8 cellular contexts compared by ENCODE assay signal in the genomic region with DNA sequence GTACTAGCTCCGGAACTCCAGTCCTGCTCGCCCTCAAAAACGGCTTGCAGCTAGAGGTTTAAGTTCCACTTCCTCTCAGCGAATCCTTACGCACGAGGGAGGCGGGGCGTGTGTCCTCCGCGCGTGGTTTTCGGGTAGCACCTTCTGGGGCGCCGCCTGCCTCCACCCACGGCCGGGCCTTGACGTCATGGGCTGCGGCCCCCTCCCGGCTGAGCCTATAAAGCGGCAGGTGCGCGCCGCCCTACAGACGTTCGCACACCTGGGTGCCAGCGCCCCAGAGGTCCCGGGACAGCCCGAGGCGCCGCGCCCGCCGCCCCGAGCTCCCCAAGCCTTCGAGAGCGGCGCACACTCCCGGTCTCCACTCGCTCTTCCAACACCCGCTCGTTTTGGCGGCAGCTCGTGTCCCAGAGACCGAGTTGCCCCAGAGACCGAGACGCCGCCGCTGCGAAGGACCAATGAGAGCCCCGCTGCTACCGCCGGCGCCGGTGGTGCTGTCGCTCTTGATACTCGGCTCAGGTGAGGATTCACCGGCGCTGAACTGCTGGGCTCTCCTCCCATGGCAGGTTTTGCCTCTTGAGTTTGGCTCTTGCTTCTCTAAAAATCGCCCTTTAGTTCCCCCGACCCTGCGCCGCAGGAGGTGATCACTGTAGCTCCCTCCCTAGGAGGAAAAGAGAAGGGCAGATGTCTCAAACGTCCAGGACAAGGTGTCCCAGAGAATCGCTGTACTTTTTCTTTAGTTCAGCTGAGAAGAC. TPM values are rescaled to one million over a fixed set of nuclear protein-coding genes. Genes with fewer than 3 reads are reported as not detected.
DNase-seq lines count a peak whose midpoint lies in the region; ATAC-seq, FAIRE-seq and TF ChIP-seq lines count a peak whose summit lies in the region.

A gene with protein sequence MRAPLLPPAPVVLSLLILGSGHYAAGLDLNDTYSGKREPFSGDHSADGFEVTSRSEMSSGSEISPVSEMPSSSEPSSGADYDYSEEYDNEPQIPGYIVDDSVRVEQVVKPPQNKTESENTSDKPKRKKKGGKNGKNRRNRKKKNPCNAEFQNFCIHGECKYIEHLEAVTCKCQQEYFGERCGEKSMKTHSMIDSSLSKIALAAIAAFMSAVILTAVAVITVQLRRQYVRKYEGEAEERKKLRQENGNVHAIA (plus strand): TSS at position 246 of the 752 bp plus-strand sequence. CDS start 210 bp downstream, at position 456.

- H3K4me3 ChIP-seq in A549 (peak within 1 kb of the TSS; percentile 86), mucosa of rectum (ENCODE audit: low read length in 2 of 2) (peak within 1 kb of the TSS; percentile 82 to 87)

- peaks cover 13% of the 10 kb centered on the region for H3K4me1 ChIP-seq in A549
- H3K4me1 ChIP-seq in mucosa of rectum (ENCODE audit: control insufficient read depth in 2 of 2, insufficient read depth in 2 of 2, low read length in 2 of 2) = peaks cover 2 to 8% of the 10 kb centered on the region in 2 donors

- 2% methylated on average over 18 of the region's 64 CpGs for WGBS in A549 (ENCODE audit: missing lambda C conversion rate)

- peak within 1 kb of the TSS; percentile 83 to 95 for H3K9ac ChIP-seq in mucosa of rectum (ENCODE audit: low read depth in 1 of 2, low read length in 2 of 2)

- H3K27me3 ChIP-seq in mucosa of rectum (ENCODE audit: control insufficient read depth in 2 of 2, insufficient read depth in 2 of 2, low read length in 2 of 2) = no peaks in the 10 kb centered on the region

- POLR2A ChIA-PET in A549 (lab: Yijun Ruan, JAX) = interaction anchor here (0.9 to 1.7 kb wide), 3 partner anchors 9 to 209 kb away, joined by 5 to 9 read pairs (median 7); no protein-coding TSS in a partner anchor

- peak; percentile 83 to 89 for ATAC-seq in A549
- ATAC-seq in GM18517 (IDR thresholded peaks at IDR 0.05; ENCODE audit: unreplicated experiment) = peak; percentile 83
- peak; percentile 88 for ATAC-seq in HG03039 (IDR thresholded peaks at IDR 0.05; ENCODE audit: unreplicated experiment)

- TF ChIP-seq POLR2A in A549 (IDR thresholded peaks at IDR 0.05; ENCODE audit: low read length) = peak; percentile 57

- CTCF ChIA-PET in A549 (lab: Yijun Ruan, JAX) = interaction anchor here (0.6 to 2.7 kb wide), 18 partner anchors 8 to 179 kb away, joined by 3 to 22 read pairs (median 3); no protein-coding TSS in a partner anchor

- H3K27ac ChIP-seq in A549 (peak within 1 kb of the TSS; percentile 87 to 93), mucosa of rectum (ENCODE audit: low read depth in 2 of 2, low read length in 2 of 2) (peak within 1 kb of the TSS; percentile 92 to 96)

- H3K4me2 ChIP-seq in A549 = peak within 1 kb of the TSS; percentile 87

- TF ChIP-seq EP300 in A549 (IDR thresholded peaks at IDR 0.05) = no peak

- DNase-seq in A549 (ENCODE audit: low read depth in 1 of 2, low spot score in 1 of 2) = peak; percentile 60 to 88
- DNase-seq in NCI-H748 treated with DMSO at 0.1 percent for 48 hours (lab: John Stamatoyannopoulos, UW) = peak; percentile 10
- DNase-seq in activated CD8-positive, alpha-beta memory T cell treated with anti-CD3 and anti-CD28 coated beads for 48 hours (ENCODE audit: low read depth in 2 of 3, low spot score in 2 of 3) = peak; percentile 45 to 52 (median 49)
- DNase-seq in epidermal melanocyte (ENCODE audit: insufficient read length, low spot score) = peak; percentile 60
- peak; percentile 88 to 89 for DNase-seq in stimulated activated CD8-positive, alpha-beta memory T cell treated with anti-CD3 and anti-CD28 coated beads, Interleukin-4, amount 100 ng/mL, for 4 hours (ENCODE audit: low read depth in 2 of 2, low spot score in 1 of 2)

- no peak for FAIRE-seq in A549 (lab: Jason Lieb, UNC)

- TF ChIP-seq CTCF in A549 (IDR thresholded peaks at IDR 0.05) = peak; percentile 49; the same call in 2 of the 3 replicates

- TF ChIP-seq RAD21 in A549 (conservative IDR thresholded peaks at IDR 0.05 in 1 of 2, IDR thresholded peaks at IDR 0.05 in 1 of 2) = peak in 1 of 2 experiments; percentile 33; a peak in 3 of 5 replicates

- H3K36me3 ChIP-seq in mucosa of rectum (ENCODE audit: control insufficient read depth in 2 of 2, insufficient read depth in 2 of 2, low read length in 2 of 2) = peaks cover 0 to 2% of the 10 kb centered on the region in 2 donors

- no peaks in the 10 kb centered on the region for H3K9me3 ChIP-seq in A549
- H3K9me3 ChIP-seq in mucosa of rectum (ENCODE audit: control insufficient read depth in 2 of 2, low read length in 2 of 2) = no peaks in the 10 kb centered on the region

TF ChIP-seq in A549, 52 proteins besides CTCF, POLR2A, EP300 and RAD21:
- TF ChIP-seq CEBPB (IDR thresholded peaks at IDR 0.05) = no peak
- TF ChIP-seq, protein P1, sequence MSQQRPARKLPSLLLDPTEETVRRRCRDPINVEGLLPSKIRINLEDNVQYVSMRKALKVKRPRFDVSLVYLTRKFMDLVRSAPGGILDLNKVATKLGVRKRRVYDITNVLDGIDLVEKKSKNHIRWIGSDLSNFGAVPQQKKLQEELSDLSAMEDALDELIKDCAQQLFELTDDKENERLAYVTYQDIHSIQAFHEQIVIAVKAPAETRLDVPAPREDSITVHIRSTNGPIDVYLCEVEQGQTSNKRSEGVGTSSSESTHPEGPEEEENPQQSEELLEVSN (IDR thresholded peaks at IDR 0.05; ENCODE audit: borderline replicate concordance, low read depth) = peak; percentile 79; the same call in 1 of the 2 replicates
- no peak for TF ChIP-seq FOSL2 (IDR thresholded peaks at IDR 0.05)
- TF ChIP-seq FOSL2 (CRISPR knock-in tag; IDR thresholded peaks at IDR 0.05) = no peak
- peak; percentile 39 for TF ChIP-seq SMC3 (IDR thresholded peaks at IDR 0.05)
- 0 out of 2 replicates have a peak, but pooled peaks have one; percentile 20 for TF ChIP-seq GATA3 (IDR thresholded peaks at IDR 0.05; ENCODE audit: borderline replicate concordance)
- TF ChIP-seq SREBF2 (IDR thresholded peaks at IDR 0.05) = no peak
- peak in 1 of 2 experiments; percentile 92; a peak in 4 of 5 replicates for TF ChIP-seq JUN (IDR thresholded peaks at IDR 0.05)
- TF ChIP-seq, protein P2, sequence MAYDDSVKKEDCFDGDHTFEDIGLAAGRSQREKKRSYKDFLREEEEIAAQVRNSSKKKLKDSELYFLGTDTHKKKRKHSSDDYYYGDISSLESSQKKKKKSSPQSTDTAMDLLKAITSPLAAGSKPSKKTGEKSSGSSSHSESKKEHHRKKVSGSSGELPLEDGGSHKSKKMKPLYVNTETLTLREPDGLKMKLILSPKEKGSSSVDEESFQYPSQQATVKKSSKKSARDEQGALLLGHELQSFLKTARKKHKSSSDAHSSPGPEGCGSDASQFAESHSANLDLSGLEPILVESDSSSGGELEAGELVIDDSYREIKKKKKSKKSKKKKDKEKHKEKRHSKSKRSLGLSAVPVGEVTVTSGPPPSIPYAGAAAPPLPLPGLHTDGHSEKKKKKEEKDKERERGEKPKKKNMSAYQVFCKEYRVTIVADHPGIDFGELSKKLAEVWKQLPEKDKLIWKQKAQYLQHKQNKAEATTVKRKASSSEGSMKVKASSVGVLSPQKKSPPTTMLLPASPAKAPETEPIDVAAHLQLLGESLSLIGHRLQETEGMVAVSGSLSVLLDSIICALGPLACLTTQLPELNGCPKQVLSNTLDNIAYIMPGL (CRISPR knock-in tag; IDR thresholded peaks at IDR 0.05; ENCODE audit: borderline replicate concordance) = no peak
- no peak for TF ChIP-seq MAZ (IDR thresholded peaks at IDR 0.05; ENCODE audit: borderline replicate concordance, low read depth, low read length)
- no peak for TF ChIP-seq HEYL (CRISPR knock-in tag; IDR thresholded peaks at IDR 0.05)
- TF ChIP-seq, protein P3, sequence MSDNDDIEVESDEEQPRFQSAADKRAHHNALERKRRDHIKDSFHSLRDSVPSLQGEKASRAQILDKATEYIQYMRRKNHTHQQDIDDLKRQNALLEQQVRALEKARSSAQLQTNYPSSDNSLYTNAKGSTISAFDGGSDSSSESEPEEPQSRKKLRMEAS (IDR thresholded peaks at IDR 0.05) = peak; percentile 84
- TF ChIP-seq CBX2 (IDR thresholded peaks at IDR 0.05; ENCODE audit: borderline replicate concordance, low read depth) = no peak
- TF ChIP-seq, protein P4, sequence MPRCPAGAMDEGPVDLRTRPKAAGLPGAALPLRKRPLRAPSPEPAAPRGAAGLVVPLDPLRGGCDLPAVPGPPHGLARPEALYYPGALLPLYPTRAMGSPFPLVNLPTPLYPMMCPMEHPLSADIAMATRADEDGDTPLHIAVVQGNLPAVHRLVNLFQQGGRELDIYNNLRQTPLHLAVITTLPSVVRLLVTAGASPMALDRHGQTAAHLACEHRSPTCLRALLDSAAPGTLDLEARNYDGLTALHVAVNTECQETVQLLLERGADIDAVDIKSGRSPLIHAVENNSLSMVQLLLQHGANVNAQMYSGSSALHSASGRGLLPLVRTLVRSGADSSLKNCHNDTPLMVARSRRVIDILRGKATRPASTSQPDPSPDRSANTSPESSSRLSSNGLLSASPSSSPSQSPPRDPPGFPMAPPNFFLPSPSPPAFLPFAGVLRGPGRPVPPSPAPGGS (IDR thresholded peaks at IDR 0.05) = peak; percentile 63; the same call in 1 of the 3 replicates
- TF ChIP-seq, protein P5, sequence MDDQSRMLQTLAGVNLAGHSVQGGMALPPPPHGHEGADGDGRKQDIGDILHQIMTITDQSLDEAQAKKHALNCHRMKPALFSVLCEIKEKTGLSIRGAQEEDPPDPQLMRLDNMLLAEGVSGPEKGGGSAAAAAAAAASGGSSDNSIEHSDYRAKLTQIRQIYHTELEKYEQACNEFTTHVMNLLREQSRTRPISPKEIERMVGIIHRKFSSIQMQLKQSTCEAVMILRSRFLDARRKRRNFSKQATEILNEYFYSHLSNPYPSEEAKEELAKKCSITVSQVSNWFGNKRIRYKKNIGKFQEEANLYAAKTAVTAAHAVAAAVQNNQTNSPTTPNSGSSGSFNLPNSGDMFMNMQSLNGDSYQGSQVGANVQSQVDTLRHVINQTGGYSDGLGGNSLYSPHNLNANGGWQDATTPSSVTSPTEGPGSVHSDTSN (IDR thresholded peaks at IDR 0.05) = no peak
- TF ChIP-seq, protein P6, sequence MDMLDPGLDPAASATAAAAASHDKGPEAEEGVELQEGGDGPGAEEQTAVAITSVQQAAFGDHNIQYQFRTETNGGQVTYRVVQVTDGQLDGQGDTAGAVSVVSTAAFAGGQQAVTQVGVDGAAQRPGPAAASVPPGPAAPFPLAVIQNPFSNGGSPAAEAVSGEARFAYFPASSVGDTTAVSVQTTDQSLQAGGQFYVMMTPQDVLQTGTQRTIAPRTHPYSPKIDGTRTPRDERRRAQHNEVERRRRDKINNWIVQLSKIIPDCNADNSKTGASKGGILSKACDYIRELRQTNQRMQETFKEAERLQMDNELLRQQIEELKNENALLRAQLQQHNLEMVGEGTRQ (IDR thresholded peaks at IDR 0.05) = no peak
- TF ChIP-seq KDM5A (IDR thresholded peaks at IDR 0.05) = no peak

RNA-seq across cellular contexts. Expression of the gene that starts here (rescaled TPM):
- 109 and 187 TPM in 2 replicates for polyA plus RNA-seq in A549 (2011; rRNA removed)
- polyA plus RNA-seq in A549 (2012; cell fraction: cytosol; rRNA removed) = 82.4 and 87.0 TPM in 2 replicates
- 71.0 and 88.4 TPM in 2 replicates for polyA plus RNA-seq in A549 (2012; cell fraction: nucleus; rRNA removed)
- 46.3 to 58.9 TPM (median 52.2 TPM) in 3 replicates for polyA plus RNA-seq in A549 (2017; fragmentation: RNase III; extraction: RNeasy Plus Mini Kit Qiagen cat#74134 plus additional on column Dnase treatment)
- 24.0 and 37.3 TPM in 2 replicates for polyA minus RNA-seq in A549 (2011; rRNA and poly(A)+ RNA removed)

Comparison
In these comparisons a context has a peak if more than half of its experiments do, and no peak if none do; other contexts are left out.
1. Peak in every context shown above with its lines: DNase-seq, ATAC-seq, H3K4me3 ChIP-seq and H3K27ac ChIP-seq.
2. DNase-seq: peak in every context shown above with its lines; median percentile 88 in stimulated activated CD8-positive, alpha-beta memory T cell treated with anti-CD3 and anti-CD28 coated beads, Interleukin-4, amount 100 ng/mL, for 4 hours; 74 in A549; 60 in epidermal melanocyte; 49 in activated CD8-positive, alpha-beta memory T cell treated with anti-CD3 and anti-CD28 coated beads for 48 hours; 10 in NCI-H748 treated with DMSO at 0.1 percent for 48 hours.